Comparison of ENCODE assay signal across 8 cellular contexts in the genomic region with DNA sequence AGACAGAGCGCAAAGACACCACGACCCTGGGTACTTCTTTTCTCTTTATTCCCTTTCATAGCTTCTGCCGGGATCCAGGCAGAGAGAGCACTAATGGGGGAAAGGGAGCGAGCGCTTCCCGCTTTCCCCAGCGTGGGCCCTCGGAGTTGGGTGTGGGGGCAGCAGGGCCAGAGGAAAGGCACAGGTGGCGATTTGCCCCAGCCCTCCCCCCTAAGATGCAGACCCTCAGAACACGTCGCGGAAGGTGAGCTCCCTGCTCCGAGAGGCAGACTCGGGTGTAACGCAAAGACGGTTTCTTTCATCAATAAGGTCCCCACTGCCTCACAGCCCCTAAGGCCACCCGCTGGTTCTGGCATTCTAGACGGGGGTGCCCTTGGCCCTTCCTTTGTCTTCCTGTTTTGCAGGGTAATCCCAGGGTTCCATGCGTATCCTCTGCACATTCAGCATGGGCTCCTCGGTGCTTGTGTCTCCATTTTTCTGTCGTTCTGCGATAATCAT. TPM values are rescaled to one million over a fixed set of nuclear protein-coding genes. Genes with fewer than 3 reads are reported as not detected.
A peak's percentile ranks its signal among the peaks of the same experiment; 100 is the strongest.
DNase-seq lines count a peak whose midpoint lies in the region; ATAC-seq and TF ChIP-seq lines count a peak whose summit lies in the region.

No MANE protein-coding gene starts in this region.

- WGBS in right lobe of liver (ENCODE audit: insufficient coverage, low coverage, low lambda C conversion rate, missing lambda C conversion rate), result 13% methylated on average over 8 of the region's 22 CpGs
- WGBS in upper lobe of left lung, 2 donors, result 9 to 21% methylated on average over 19 to 22 of the region's 22 CpGs

- no peak for TF ChIP-seq EP300 in upper lobe of left lung (IDR thresholded peaks at IDR 0.05)

- no peak for TF ChIP-seq POLR2A in right lobe of liver (IDR thresholded peaks at IDR 0.05)
- TF ChIP-seq POLR2A in upper lobe of left lung (IDR thresholded peaks at IDR 0.05), result no peak

- DNase-seq in activated naive CD4-positive, alpha-beta T cell treated with anti-CD3 and anti-CD28 coated beads, Interleukin-2, amount 10 ng/mL, durations not matched to agents 7 days and 5 days, result no peak
- DNase-seq in activated naive CD4-positive, alpha-beta T cell treated with Interleukin-2 at 50 U/mL for 16 hours, result no peak
- DNase-seq in activated naive CD8-positive, alpha-beta T cell treated with anti-CD3 and anti-CD28 coated beads, Interleukin-2, amount 50 U/mL, for 24 hours, result no peak
- DNase-seq in right lobe of liver (no peak), upper lobe of left lung (no peak), NCI-H2107 treated with DMSO at 0.1 percent for 48 hours (lab: John Stamatoyannopoulos, UW; ENCODE audit: unreplicated experiment) (no peak), dermis blood vessel endothelial cell (no peak)

- TF ChIP-seq CTCF in right lobe of liver (IDR thresholded peaks at IDR 0.05), result no peak
- no peak for TF ChIP-seq CTCF in upper lobe of left lung (IDR thresholded peaks at IDR 0.05)

- H3K36me3 Mint-ChIP-seq in activated naive CD4-positive, alpha-beta T cell treated with anti-CD3 and anti-CD28 coated beads, Interleukin-2, amount 10 ng/mL, durations not matched to agents 7 days and 5 days, result peaks cover 13% of the 10 kb centered on the region
- H3K36me3 Mint-ChIP-seq in activated naive CD8-positive, alpha-beta T cell treated with anti-CD3 and anti-CD28 coated beads, Interleukin-2, amount 50 U/mL, for 24 hours (ENCODE audit: low read depth), result peaks cover 13% of the 10 kb centered on the region

- H3K9me3 ChIP-seq in right lobe of liver, result no peaks in the 10 kb centered on the region
- no peaks in the 10 kb centered on the region for H3K9me3 ChIP-seq in upper lobe of left lung

- no peaks in the 10 kb centered on the region for H3K27me3 Mint-ChIP-seq in activated naive CD4-positive, alpha-beta T cell treated with anti-CD3 and anti-CD28 coated beads, Interleukin-2, amount 10 ng/mL, durations not matched to agents 7 days and 5 days
- no peaks in the 10 kb centered on the region for H3K27me3 Mint-ChIP-seq in activated naive CD8-positive, alpha-beta T cell treated with anti-CD3 and anti-CD28 coated beads, Interleukin-2, amount 50 U/mL, for 24 hours

- H3K27me3 ChIP-seq in right lobe of liver, result no peaks in the 10 kb centered on the region
- no peaks in the 10 kb centered on the region for H3K27me3 ChIP-seq in upper lobe of left lung

- H3K4me1 Mint-ChIP-seq in activated naive CD4-positive, alpha-beta T cell treated with anti-CD3 and anti-CD28 coated beads, Interleukin-2, amount 10 ng/mL, durations not matched to agents 7 days and 5 days, result peaks cover 24% of the 10 kb centered on the region
- H3K4me1 Mint-ChIP-seq in activated naive CD8-positive, alpha-beta T cell treated with anti-CD3 and anti-CD28 coated beads, Interleukin-2, amount 50 U/mL, for 24 hours, result peaks cover 17% of the 10 kb centered on the region

- peak overlapping the region; percentile 15 to 93 (median 53) for H3K27ac ChIP-seq in right lobe of liver
- H3K27ac ChIP-seq in upper lobe of left lung, result peak overlapping the region; percentile 89 to 98 (median 94)

- H3K4me3 ChIP-seq in right lobe of liver (peak overlapping the region; percentile 94 to 100 (median 98)), upper lobe of left lung (peak overlapping the region; percentile 74 to 99 (median 98))

- peaks cover 0 to 22% (median 6%) of the 10 kb centered on the region in 4 donors for H3K4me1 ChIP-seq in right lobe of liver
- H3K4me1 ChIP-seq in upper lobe of left lung, result peaks cover 31 to 52% (median 37%) of the 10 kb centered on the region in 4 donors

- ATAC-seq in activated naive CD8-positive, alpha-beta T cell treated with anti-CD3 and anti-CD28 coated beads, Interleukin-2, amount 50 U/mL, for 24 hours, result no peak
- ATAC-seq in right lobe of liver, result no peak
- ATAC-seq in upper lobe of left lung (ENCODE audit: low FRiP score in 2 of 2), result no peak
- ATAC-seq in GM18907 (IDR thresholded peaks at IDR 0.05; ENCODE audit: unreplicated experiment), result no peak

- CTCF ChIA-PET in activated naive CD4-positive, alpha-beta T cell treated with anti-CD3 and anti-CD28 coated beads, Interleukin-2, amount 10 ng/mL, durations not matched to agents 7 days and 5 days (lab: Charles Lee), result no interaction called here

- peak overlapping the region; percentile 96 for H3K4me3 Mint-ChIP-seq in activated naive CD4-positive, alpha-beta T cell treated with anti-CD3 and anti-CD28 coated beads, Interleukin-2, amount 10 ng/mL, durations not matched to agents 7 days and 5 days
- H3K4me3 Mint-ChIP-seq in activated naive CD8-positive, alpha-beta T cell treated with anti-CD3 and anti-CD28 coated beads, Interleukin-2, amount 50 U/mL, for 24 hours, result peak overlapping the region; percentile 100

- peaks cover 0 to 12% (median under 1%) of the 10 kb centered on the region in 4 donors for H3K36me3 ChIP-seq in right lobe of liver
- H3K36me3 ChIP-seq in upper lobe of left lung, result peaks cover 5 to 51% (median 38%) of the 10 kb centered on the region in 4 donors

- intact Hi-C loops in right lobe of liver (cut with DNase I), result no loop called here

- H3K9me3 Mint-ChIP-seq in activated naive CD4-positive, alpha-beta T cell treated with anti-CD3 and anti-CD28 coated beads, Interleukin-2, amount 10 ng/mL, durations not matched to agents 7 days and 5 days, result no peaks in the 10 kb centered on the region
- H3K9me3 Mint-ChIP-seq in activated naive CD8-positive, alpha-beta T cell treated with anti-CD3 and anti-CD28 coated beads, Interleukin-2, amount 50 U/mL, for 24 hours, result no peaks in the 10 kb centered on the region

- peak overlapping the region; percentile 97 for H3K27ac Mint-ChIP-seq in activated naive CD4-positive, alpha-beta T cell treated with anti-CD3 and anti-CD28 coated beads, Interleukin-2, amount 10 ng/mL, durations not matched to agents 7 days and 5 days
- H3K27ac Mint-ChIP-seq in activated naive CD8-positive, alpha-beta T cell treated with anti-CD3 and anti-CD28 coated beads, Interleukin-2, amount 50 U/mL, for 24 hours, result peak overlapping the region; percentile 100

RNA-seq across cellular contexts. Expression of gene NME3, which starts 0.6 kb away (rescaled TPM):
- total RNA-seq in right lobe of liver (10 to 100 TPM; 17.9 to 36.1 (median 23.2) TPM), upper lobe of left lung (100 to 1,000 TPM in 2 of 6 donors, 10 to 100 TPM in 4; 57.8 to 155 (median 78.9) TPM), dermis blood vessel endothelial cell (46.6 and 87.3 TPM in 2 replicates)

RNA-seq across cellular contexts. Expression of gene EME2, which starts 0.7 kb away (rescaled TPM):
- total RNA-seq in right lobe of liver (10 to 100 TPM in 1 of 6 experiments, 1 to 10 TPM in 5; 3.8 to 11.1 (median 5.0) TPM), upper lobe of left lung (10 to 100 TPM; 10.8 to 87.0 (median 21.5) TPM), dermis blood vessel endothelial cell (9.7 and 16.5 TPM in 2 replicates)

RNA-seq across cellular contexts. Expression of gene MRPS34, which starts 1.0 kb away (rescaled TPM):
- total RNA-seq in right lobe of liver (10 to 100 TPM; 42.5 to 90.5 (median 52.9) TPM), upper lobe of left lung (10 to 100 TPM; 49.2 to 91.7 (median 69.8) TPM), dermis blood vessel endothelial cell (77.1 and 84.7 TPM in 2 replicates)

RNA-seq across cellular contexts. Expression of gene SPSB3, which starts 10.5 kb away (rescaled TPM):
- 10 to 100 TPM; 18.6 to 42.5 (median 34.5) TPM for total RNA-seq in right lobe of liver
- 100 to 1,000 TPM in 2 of 6 donors, 10 to 100 TPM in 4; 46.2 to 234 (median 64.4) TPM for total RNA-seq in upper lobe of left lung
- total RNA-seq in dermis blood vessel endothelial cell, result 57.6 and 82.2 TPM in 2 replicates

RNA-seq across cellular contexts. Expression of gene NUBP2, which starts 10.8 kb away (rescaled TPM):
- total RNA-seq in right lobe of liver (10 to 100 TPM; 21.1 to 90.3 (median 32.6) TPM), upper lobe of left lung (10 to 100 TPM; 53.2 to 85.6 (median 60.5) TPM), dermis blood vessel endothelial cell (91.8 and 110 TPM in 2 replicates)
